ENCODE assay signal across 8 cellular contexts in genomic region chr2:200373973-200374416, GRCh38.
A peak's percentile ranks its signal among the peaks of the same experiment; 100 is the strongest.
DNase-seq lines count a peak whose midpoint lies in the region; ATAC-seq and TF ChIP-seq lines count a peak whose summit lies in the region.

No MANE protein-coding gene starts in this region.

- peak overlapping the region; percentile 49 to 82 (median 65) for H3K27ac ChIP-seq in right lobe of liver

- H3K27me3 ChIP-seq in right lobe of liver, result no peaks in the 10 kb centered on the region

- ATAC-seq in HG02885 (IDR thresholded peaks at IDR 0.05; ENCODE audit: poor library complexity, unreplicated experiment) (peak; percentile 97), right lobe of liver (peak; percentile 78 to 84 (median 80))

- no peak for TF ChIP-seq CTCF in right lobe of liver (IDR thresholded peaks at IDR 0.05)

- peaks cover 0 to 69% (median 13%) of the 10 kb centered on the region in 4 donors for H3K4me1 ChIP-seq in right lobe of liver

- WGBS in right lobe of liver (ENCODE audit: insufficient coverage, low coverage, low lambda C conversion rate, missing lambda C conversion rate), result 5% methylated on average over 5 of the region's 5 CpGs

- H3K9me3 ChIP-seq in right lobe of liver, result no peaks in the 10 kb centered on the region

- DNase-seq in activated CD8-positive, alpha-beta memory T cell treated with anti-CD3 and anti-CD28 coated beads, Interleukin-2, amount 50 U/mL, for 4 hours, result peak; percentile 22
- no peak for DNase-seq in activated CD8-positive, alpha-beta memory T cell treated with anti-CD3 and anti-CD28 coated beads for 24 hours
- DNase-seq in T follicular helper cell (ENCODE audit: low read depth) (peak; percentile 6), right lobe of liver (no peak), HuH-7.5 (ENCODE audit: low spot score) (no peak), cerebellar cortex (ENCODE audit: low spot score) (no peak), NCI-H2196 (lab: John Stamatoyannopoulos, UW; ENCODE audit: unreplicated experiment) (no peak)

- intact Hi-C loops in right lobe of liver (cut with DNase I), result no loop called here

- TF ChIP-seq POLR2A in right lobe of liver (IDR thresholded peaks at IDR 0.05), result no peak

- no peaks in the 10 kb centered on the region for H3K36me3 ChIP-seq in right lobe of liver

- H3K4me3 ChIP-seq in right lobe of liver, result peak overlapping the region in 2 of 3 donors; percentile 17 to 28

Comparison
In these comparisons a context has a peak if more than half of its experiments do, and no peak if none do; other contexts are left out.
1. DNase-seq: peak in activated CD8-positive, alpha-beta memory T cell treated with anti-CD3 and anti-CD28 coated beads, Interleukin-2, amount 50 U/mL, for 4 hours (single experiment) and T follicular helper cell (single experiment); none in activated CD8-positive, alpha-beta memory T cell treated with anti-CD3 and anti-CD28 coated beads for 24 hours (single experiment), right lobe of liver (0 of 3), HuH-7.5 (single experiment), cerebellar cortex (single experiment) and NCI-H2196 (single experiment).